ENCODE assay signal across 35 cellular contexts in genomic region chr7:152399344-152399743, GRCh38.
"Had no signal": no experiment of that assay in that cellular context is flagged by ENCODE, and none has a peak within 500 bp of the region (broad histone marks: within the 10 kb centered on the region; RNA-seq: fewer than 3 reads in every experiment).

No MANE protein-coding gene starts in this region.

- DNase-seq: activated CD4-positive, alpha-beta memory T cell treated with anti-CD3 and anti-CD28 coated beads, Interleukin-2, amount 10 ng/mL, durations not matched to agents 7 days and 5 days; activated CD4-positive, alpha-beta T cell treated with anti-CD3 and anti-CD28 coated beads for 1 hour; activated CD4-positive, alpha-beta T cell treated with anti-CD3 and anti-CD28 coated beads for 48 hours; activated CD4-positive, CD25-positive, alpha-beta regulatory T cell; activated CD8-positive, alpha-beta memory T cell treated with anti-CD3 and anti-CD28 coated beads for 24 hours; activated effector memory CD4-positive, alpha-beta T cell treated with anti-CD3 and anti-CD28 coated beads, Interleukin-2, amount 50 U/mL, for 16 hours; activated naive CD4-positive, alpha-beta T cell; activated naive CD4-positive, alpha-beta T cell treated with anti-CD3 and anti-CD28 coated beads, Interleukin-2, amount 50 U/mL, for 16 hours; activated naive CD8-positive, alpha-beta T cell treated with anti-CD3 and anti-CD28 coated beads for 36 hours; activated T-cell treated with anti-CD3 and anti-CD28 coated beads, Interleukin-2, amount 50 U/mL, for 1 hour; activated T-cell treated with anti-CD3 and anti-CD28 coated beads, Interleukin-2, amount 50 U/mL, for 72 hours; amniotic stem cell; aorta; brain microvascular endothelial cell; central memory CD4-positive, alpha-beta T cell; NCI-H1105; NCI-H1417 treated with DMSO at 0.1 percent for 48 hours; NCI-H1694; NCI-H1930; NCI-H2081 treated with DMSO at 0.1 percent for 48 hours; NCI-H510A; NCI-H526; NCI-H748 treated with DMSO at 0.1 percent for 48 hours; NK-92 treated with Interleukin-12 subunit alpha and Interleukin-12 subunit beta, amount 100 ng/mL, for 24 hours; PC-9; SIG-M5; SW 1271; T-helper 1 cell; T-helper 2 cell; T-helper 9 cell had no signal

- H3K36me3 ChIP-seq: brain microvascular endothelial cell had no signal

- H3K9me3 Mint-ChIP-seq: activated CD4-positive, alpha-beta memory T cell treated with anti-CD3 and anti-CD28 coated beads, Interleukin-2, amount 10 ng/mL, durations not matched to agents 7 days and 5 days; activated T-helper 17 cell treated with anti-CD3 and anti-CD28 coated beads, Interleukin-2, amount 50 U/mL, for 72 hours had no signal

- H2AFZ ChIP-seq: PC-9 had no signal

- H3K4me3 ChIP-seq: PC-9 had no signal

- H3K27ac ChIP-seq: brain microvascular endothelial cell, PC-9, RWPE1, VCaP had no signal

- H3K27me3 Mint-ChIP-seq: activated CD4-positive, alpha-beta memory T cell treated with anti-CD3 and anti-CD28 coated beads, Interleukin-2, amount 10 ng/mL, durations not matched to agents 7 days and 5 days; activated naive CD8-positive, alpha-beta T cell treated with anti-CD3 and anti-CD28 coated beads for 36 hours; activated T-helper 17 cell treated with anti-CD3 and anti-CD28 coated beads, Interleukin-2, amount 50 U/mL, for 72 hours had no signal

- FAIRE-seq: RCC 7860 had no signal

- H3K4me1 Mint-ChIP-seq: activated CD4-positive, alpha-beta memory T cell treated with anti-CD3 and anti-CD28 coated beads, Interleukin-2, amount 10 ng/mL, durations not matched to agents 7 days and 5 days had no signal

- H3K27me3 ChIP-seq: brain microvascular endothelial cell had no signal

- H3K27ac Mint-ChIP-seq: activated CD4-positive, alpha-beta memory T cell treated with anti-CD3 and anti-CD28 coated beads, Interleukin-2, amount 10 ng/mL, durations not matched to agents 7 days and 5 days; activated naive CD8-positive, alpha-beta T cell treated with anti-CD3 and anti-CD28 coated beads for 36 hours; activated T-cell treated with anti-CD3 and anti-CD28 coated beads, Interleukin-2, amount 50 U/mL, for 72 hours; activated T-helper 17 cell treated with anti-CD3 and anti-CD28 coated beads, Interleukin-2, amount 50 U/mL, for 72 hours had no signal

- ATAC-seq: activated T-cell treated with anti-CD3 and anti-CD28 coated beads, Interleukin-2, amount 50 U/mL, for 72 hours; activated T-helper 17 cell treated with anti-CD3 and anti-CD28 coated beads, Interleukin-2, amount 50 U/mL, for 72 hours; Right ventricle myocardium inferior had no signal

- H3K4me3 Mint-ChIP-seq: activated CD4-positive, alpha-beta memory T cell treated with anti-CD3 and anti-CD28 coated beads, Interleukin-2, amount 10 ng/mL, durations not matched to agents 7 days and 5 days; activated naive CD8-positive, alpha-beta T cell treated with anti-CD3 and anti-CD28 coated beads for 36 hours; activated T-cell treated with anti-CD3 and anti-CD28 coated beads, Interleukin-2, amount 50 U/mL, for 72 hours; activated T-helper 17 cell treated with anti-CD3 and anti-CD28 coated beads, Interleukin-2, amount 50 U/mL, for 72 hours had no signal

- H3K4me2 ChIP-seq: PC-9 had no signal
